1 cellular context compared by ENCODE assay signal in genomic region chr1:114757455-114758250, GRCh38.
TF ChIP-seq lines count a peak whose summit lies in the region.

Gene CSDE1 (minus strand): TSS chr1:114757984. CDS start chr1:114739890, 18,094 bp downstream.

TF ChIP-seq in H1, 55 proteins besides CTCF, POLR2A, EP300 and RAD21:
- TF ChIP-seq BRCA1 (IDR thresholded peaks at IDR 0.05; ENCODE audit: low read depth, low read length): peak; percentile 90
- peak; percentile 98 for TF ChIP-seq POLR2AphosphoS5 (IDR thresholded peaks at IDR 0.05; ENCODE audit: low read depth, low read length)
- no peak for TF ChIP-seq BACH1 (IDR thresholded peaks at IDR 0.05; ENCODE audit: low read length)
- TF ChIP-seq, protein P1, sequence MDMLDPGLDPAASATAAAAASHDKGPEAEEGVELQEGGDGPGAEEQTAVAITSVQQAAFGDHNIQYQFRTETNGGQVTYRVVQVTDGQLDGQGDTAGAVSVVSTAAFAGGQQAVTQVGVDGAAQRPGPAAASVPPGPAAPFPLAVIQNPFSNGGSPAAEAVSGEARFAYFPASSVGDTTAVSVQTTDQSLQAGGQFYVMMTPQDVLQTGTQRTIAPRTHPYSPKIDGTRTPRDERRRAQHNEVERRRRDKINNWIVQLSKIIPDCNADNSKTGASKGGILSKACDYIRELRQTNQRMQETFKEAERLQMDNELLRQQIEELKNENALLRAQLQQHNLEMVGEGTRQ (IDR thresholded peaks at IDR 0.05; ENCODE audit: low read length): peak; percentile 8; the same call in 1 of the 2 replicates
- peak in 1 of 2 experiments; percentile 82; a peak in 2 of 4 replicates for TF ChIP-seq SIN3A (conservative IDR thresholded peaks at IDR 0.05 in 1 of 2, IDR thresholded peaks at IDR 0.05 in 1 of 2; ENCODE audit: low read depth in 1 of 2, low read length in 2 of 2)
- no peak for TF ChIP-seq EZH2 (IDR thresholded peaks at IDR 0.05; ENCODE audit: low read depth, low read length, severe bottlenecking)
- TF ChIP-seq ASH2L (IDR thresholded peaks at IDR 0.05; ENCODE audit: low read length): peak; percentile 94
- no peak for TF ChIP-seq JUN (IDR thresholded peaks at IDR 0.05; ENCODE audit: low read depth, low read length)
- TF ChIP-seq BCL11A (IDR thresholded peaks at IDR 0.05; ENCODE audit: low read depth in 2 of 2, low read length in 2 of 2): no peak
- peak; percentile 99 for TF ChIP-seq PHF8 (conservative IDR thresholded peaks at IDR 0.05; ENCODE audit: low read depth, low read length)
- TF ChIP-seq ZNF274 (IDR thresholded peaks at IDR 0.05; ENCODE audit: borderline replicate concordance, extremely low read depth, low read length): no peak
- no peak; the same call in 1 of the 2 replicates for TF ChIP-seq RBBP5 (IDR thresholded peaks at IDR 0.05; ENCODE audit: borderline replicate concordance, low read depth, low read length)
- TF ChIP-seq GTF2F1 (IDR thresholded peaks at IDR 0.05; ENCODE audit: borderline replicate concordance, low read depth, low read length): 0 out of 2 replicates have a peak, but pooled peaks have one; percentile 2
- TF ChIP-seq EGR1 (IDR thresholded peaks at IDR 0.05; ENCODE audit: borderline replicate concordance, low read depth, low read length): no peak
- TF ChIP-seq NANOG (IDR thresholded peaks at IDR 0.05; ENCODE audit: insufficient read depth, low read depth, low read length, poor library complexity, severe bottlenecking): peak; percentile 23
- peak; percentile 21; the same call in 1 of the 2 replicates for TF ChIP-seq SP1 (IDR thresholded peaks at IDR 0.05; ENCODE audit: low read depth, low read length)
- TF ChIP-seq KDM4A (IDR thresholded peaks at IDR 0.05; ENCODE audit: low read depth, low read length, severe bottlenecking): peak; percentile 52
- TF ChIP-seq TAF7 (optimal IDR thresholded peaks at IDR 0.05; ENCODE audit: borderline replicate concordance, low read depth, low read length): peak; percentile 96
- no peak for TF ChIP-seq RNF2 (IDR thresholded peaks at IDR 0.05; ENCODE audit: borderline replicate concordance, low read depth, low read length, missing control alignments, poor library complexity, severe bottlenecking)
- TF ChIP-seq, protein P2, sequence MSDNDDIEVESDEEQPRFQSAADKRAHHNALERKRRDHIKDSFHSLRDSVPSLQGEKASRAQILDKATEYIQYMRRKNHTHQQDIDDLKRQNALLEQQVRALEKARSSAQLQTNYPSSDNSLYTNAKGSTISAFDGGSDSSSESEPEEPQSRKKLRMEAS (IDR thresholded peaks at IDR 0.05): peak; percentile 20; the same call in 1 of the 2 replicates
- TF ChIP-seq, protein P3, sequence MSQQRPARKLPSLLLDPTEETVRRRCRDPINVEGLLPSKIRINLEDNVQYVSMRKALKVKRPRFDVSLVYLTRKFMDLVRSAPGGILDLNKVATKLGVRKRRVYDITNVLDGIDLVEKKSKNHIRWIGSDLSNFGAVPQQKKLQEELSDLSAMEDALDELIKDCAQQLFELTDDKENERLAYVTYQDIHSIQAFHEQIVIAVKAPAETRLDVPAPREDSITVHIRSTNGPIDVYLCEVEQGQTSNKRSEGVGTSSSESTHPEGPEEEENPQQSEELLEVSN (IDR thresholded peaks at IDR 0.05): no peak
- peak; percentile 97 for TF ChIP-seq CHD2 (IDR thresholded peaks at IDR 0.05; ENCODE audit: low read length)
- peak; percentile 89 for TF ChIP-seq NRF1 (IDR thresholded peaks at IDR 0.05; ENCODE audit: low read depth, low read length)
- peak; percentile 75 for TF ChIP-seq CREB1 (IDR thresholded peaks at IDR 0.05)
- peak; percentile 74; the same call in 1 of the 2 replicates for TF ChIP-seq SP4 (IDR thresholded peaks at IDR 0.05; ENCODE audit: low read length)
- peak; percentile 76 for TF ChIP-seq TEAD4 (IDR thresholded peaks at IDR 0.05; ENCODE audit: low read depth, low read length)
- TF ChIP-seq TAF1 (IDR thresholded peaks at IDR 0.05; ENCODE audit: low read depth, low read length): peak; percentile 99
- peak; percentile 98 for TF ChIP-seq YY1 (IDR thresholded peaks at IDR 0.05; ENCODE audit: low read depth, low read length)
- peak; percentile 95 for TF ChIP-seq TBP (IDR thresholded peaks at IDR 0.05; ENCODE audit: low read depth, low read length)
- TF ChIP-seq HDAC2 (IDR thresholded peaks at IDR 0.05; ENCODE audit: borderline replicate concordance in 1 of 2, low read depth in 2 of 2, low read length in 2 of 2): no peak
- TF ChIP-seq SRF (IDR thresholded peaks at IDR 0.05; ENCODE audit: low read depth, low read length): 0 out of 2 replicates have a peak, but pooled peaks have one; percentile 13
- TF ChIP-seq JUND (IDR thresholded peaks at IDR 0.05; ENCODE audit: low read length): no peak
- TF ChIP-seq SIX5 (IDR thresholded peaks at IDR 0.05; ENCODE audit: low read depth, low read length): peak; percentile 86
- no peak for TF ChIP-seq SIRT6 (IDR thresholded peaks at IDR 0.05; ENCODE audit: low read length)
- TF ChIP-seq CHD1 (IDR thresholded peaks at IDR 0.05; ENCODE audit: low read depth, low read length): peak; percentile 80; the same call in 1 of the 2 replicates
